In the genomic region with DNA sequence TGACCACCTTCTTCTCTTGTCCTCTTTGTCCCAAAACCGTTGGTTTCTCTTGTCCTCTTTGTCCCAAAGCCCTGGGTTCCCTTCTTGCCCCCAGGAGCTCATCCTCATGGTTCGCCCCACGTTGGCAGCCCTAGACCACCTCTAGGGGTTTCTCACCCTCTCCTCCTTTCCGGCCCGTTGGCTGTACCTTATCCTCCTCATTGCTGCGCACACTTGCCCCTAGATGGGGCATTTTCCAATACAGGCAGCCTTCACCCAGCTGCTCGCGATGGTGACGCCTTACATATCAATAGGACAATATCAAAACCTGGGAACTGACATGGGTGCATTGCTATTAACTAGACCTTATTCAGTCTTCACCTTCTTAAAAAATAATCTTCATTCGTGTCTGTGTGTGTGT, we compare ENCODE assay signal across 2 cellular contexts.
TF ChIP-seq lines count a peak whose summit lies in the region.

No MANE protein-coding gene starts in this region.

TF ChIP-seq in GM23338, 12 proteins besides CTCF, POLR2A, EP300 and RAD21:
- TF ChIP-seq, protein P1, sequence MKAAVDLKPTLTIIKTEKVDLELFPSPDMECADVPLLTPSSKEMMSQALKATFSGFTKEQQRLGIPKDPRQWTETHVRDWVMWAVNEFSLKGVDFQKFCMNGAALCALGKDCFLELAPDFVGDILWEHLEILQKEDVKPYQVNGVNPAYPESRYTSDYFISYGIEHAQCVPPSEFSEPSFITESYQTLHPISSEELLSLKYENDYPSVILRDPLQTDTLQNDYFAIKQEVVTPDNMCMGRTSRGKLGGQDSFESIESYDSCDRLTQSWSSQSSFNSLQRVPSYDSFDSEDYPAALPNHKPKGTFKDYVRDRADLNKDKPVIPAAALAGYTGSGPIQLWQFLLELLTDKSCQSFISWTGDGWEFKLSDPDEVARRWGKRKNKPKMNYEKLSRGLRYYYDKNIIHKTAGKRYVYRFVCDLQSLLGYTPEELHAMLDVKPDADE (IDR thresholded peaks at IDR 0.05) = no peak
- TF ChIP-seq, protein P2, sequence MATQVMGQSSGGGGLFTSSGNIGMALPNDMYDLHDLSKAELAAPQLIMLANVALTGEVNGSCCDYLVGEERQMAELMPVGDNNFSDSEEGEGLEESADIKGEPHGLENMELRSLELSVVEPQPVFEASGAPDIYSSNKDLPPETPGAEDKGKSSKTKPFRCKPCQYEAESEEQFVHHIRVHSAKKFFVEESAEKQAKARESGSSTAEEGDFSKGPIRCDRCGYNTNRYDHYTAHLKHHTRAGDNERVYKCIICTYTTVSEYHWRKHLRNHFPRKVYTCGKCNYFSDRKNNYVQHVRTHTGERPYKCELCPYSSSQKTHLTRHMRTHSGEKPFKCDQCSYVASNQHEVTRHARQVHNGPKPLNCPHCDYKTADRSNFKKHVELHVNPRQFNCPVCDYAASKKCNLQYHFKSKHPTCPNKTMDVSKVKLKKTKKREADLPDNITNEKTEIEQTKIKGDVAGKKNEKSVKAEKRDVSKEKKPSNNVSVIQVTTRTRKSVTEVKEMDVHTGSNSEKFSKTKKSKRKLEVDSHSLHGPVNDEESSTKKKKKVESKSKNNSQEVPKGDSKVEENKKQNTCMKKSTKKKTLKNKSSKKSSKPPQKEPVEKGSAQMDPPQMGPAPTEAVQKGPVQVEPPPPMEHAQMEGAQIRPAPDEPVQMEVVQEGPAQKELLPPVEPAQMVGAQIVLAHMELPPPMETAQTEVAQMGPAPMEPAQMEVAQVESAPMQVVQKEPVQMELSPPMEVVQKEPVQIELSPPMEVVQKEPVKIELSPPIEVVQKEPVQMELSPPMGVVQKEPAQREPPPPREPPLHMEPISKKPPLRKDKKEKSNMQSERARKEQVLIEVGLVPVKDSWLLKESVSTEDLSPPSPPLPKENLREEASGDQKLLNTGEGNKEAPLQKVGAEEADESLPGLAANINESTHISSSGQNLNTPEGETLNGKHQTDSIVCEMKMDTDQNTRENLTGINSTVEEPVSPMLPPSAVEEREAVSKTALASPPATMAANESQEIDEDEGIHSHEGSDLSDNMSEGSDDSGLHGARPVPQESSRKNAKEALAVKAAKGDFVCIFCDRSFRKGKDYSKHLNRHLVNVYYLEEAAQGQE (IDR thresholded peaks at IDR 0.05; ENCODE audit: unreplicated experiment) = no peak
- TF ChIP-seq, protein P3, sequence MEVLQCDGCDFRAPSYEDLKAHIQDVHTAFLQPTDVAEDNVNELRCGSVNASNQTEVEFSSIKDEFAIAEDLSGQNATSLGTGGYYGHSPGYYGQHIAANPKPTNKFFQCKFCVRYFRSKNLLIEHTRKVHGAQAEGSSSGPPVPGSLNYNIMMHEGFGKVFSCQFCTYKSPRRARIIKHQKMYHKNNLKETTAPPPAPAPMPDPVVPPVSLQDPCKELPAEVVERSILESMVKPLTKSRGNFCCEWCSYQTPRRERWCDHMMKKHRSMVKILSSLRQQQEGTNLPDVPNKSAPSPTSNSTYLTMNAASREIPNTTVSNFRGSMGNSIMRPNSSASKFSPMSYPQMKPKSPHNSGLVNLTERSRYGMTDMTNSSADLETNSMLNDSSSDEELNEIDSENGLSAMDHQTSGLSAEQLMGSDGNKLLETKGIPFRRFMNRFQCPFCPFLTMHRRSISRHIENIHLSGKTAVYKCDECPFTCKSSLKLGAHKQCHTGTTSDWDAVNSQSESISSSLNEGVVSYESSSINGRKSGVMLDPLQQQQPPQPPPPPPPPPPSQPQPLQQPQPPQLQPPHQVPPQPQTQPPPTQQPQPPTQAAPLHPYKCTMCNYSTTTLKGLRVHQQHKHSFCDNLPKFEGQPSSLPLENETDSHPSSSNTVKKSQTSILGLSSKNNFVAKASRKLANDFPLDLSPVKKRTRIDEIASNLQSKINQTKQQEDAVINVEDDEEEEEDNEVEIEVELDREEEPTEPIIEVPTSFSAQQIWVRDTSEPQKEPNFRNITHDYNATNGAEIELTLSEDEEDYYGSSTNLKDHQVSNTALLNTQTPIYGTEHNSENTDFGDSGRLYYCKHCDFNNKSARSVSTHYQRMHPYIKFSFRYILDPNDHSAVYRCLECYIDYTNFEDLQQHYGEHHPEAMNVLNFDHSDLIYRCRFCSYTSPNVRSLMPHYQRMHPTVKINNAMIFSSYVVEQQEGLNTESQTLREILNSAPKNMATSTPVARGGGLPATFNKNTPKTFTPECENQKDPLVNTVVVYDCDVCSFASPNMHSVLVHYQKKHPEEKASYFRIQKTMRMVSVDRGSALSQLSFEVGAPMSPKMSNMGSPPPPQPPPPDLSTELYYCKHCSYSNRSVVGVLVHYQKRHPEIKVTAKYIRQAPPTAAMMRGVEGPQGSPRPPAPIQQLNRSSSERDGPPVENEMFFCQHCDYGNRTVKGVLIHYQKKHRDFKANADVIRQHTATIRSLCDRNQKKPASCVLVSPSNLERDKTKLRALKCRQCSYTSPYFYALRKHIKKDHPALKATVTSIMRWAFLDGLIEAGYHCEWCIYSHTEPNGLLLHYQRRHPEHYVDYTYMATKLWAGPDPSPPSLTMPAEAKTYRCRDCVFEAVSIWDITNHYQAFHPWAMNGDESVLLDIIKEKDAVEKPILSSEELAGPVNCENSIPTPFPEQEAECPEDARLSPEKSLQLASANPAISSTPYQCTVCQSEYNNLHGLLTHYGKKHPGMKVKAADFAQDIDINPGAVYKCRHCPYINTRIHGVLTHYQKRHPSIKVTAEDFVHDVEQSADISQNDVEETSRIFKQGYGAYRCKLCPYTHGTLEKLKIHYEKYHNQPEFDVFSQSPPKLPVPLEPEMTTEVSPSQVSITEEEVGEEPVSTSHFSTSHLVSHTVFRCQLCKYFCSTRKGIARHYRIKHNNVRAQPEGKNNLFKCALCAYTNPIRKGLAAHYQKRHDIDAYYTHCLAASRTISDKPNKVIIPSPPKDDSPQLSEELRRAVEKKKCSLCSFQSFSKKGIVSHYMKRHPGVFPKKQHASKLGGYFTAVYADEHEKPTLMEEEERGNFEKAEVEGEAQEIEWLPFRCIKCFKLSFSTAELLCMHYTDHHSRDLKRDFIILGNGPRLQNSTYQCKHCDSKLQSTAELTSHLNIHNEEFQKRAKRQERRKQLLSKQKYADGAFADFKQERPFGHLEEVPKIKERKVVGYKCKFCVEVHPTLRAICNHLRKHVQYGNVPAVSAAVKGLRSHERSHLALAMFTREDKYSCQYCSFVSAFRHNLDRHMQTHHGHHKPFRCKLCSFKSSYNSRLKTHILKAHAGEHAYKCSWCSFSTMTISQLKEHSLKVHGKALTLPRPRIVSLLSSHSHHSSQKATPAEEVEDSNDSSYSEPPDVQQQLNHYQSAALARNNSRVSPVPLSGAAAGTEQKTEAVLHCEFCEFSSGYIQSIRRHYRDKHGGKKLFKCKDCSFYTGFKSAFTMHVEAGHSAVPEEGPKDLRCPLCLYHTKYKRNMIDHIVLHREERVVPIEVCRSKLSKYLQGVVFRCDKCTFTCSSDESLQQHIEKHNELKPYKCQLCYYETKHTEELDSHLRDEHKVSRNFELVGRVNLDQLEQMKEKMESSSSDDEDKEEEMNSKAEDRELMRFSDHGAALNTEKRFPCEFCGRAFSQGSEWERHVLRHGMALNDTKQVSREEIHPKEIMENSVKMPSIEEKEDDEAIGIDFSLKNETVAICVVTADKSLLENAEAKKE (CRISPR knock-in tag; IDR thresholded peaks at IDR 0.05) = no peak

TF ChIP-seq in K562, 482 proteins besides CTCF, POLR2A, EP300 and RAD21:
- TF ChIP-seq, protein P4, sequence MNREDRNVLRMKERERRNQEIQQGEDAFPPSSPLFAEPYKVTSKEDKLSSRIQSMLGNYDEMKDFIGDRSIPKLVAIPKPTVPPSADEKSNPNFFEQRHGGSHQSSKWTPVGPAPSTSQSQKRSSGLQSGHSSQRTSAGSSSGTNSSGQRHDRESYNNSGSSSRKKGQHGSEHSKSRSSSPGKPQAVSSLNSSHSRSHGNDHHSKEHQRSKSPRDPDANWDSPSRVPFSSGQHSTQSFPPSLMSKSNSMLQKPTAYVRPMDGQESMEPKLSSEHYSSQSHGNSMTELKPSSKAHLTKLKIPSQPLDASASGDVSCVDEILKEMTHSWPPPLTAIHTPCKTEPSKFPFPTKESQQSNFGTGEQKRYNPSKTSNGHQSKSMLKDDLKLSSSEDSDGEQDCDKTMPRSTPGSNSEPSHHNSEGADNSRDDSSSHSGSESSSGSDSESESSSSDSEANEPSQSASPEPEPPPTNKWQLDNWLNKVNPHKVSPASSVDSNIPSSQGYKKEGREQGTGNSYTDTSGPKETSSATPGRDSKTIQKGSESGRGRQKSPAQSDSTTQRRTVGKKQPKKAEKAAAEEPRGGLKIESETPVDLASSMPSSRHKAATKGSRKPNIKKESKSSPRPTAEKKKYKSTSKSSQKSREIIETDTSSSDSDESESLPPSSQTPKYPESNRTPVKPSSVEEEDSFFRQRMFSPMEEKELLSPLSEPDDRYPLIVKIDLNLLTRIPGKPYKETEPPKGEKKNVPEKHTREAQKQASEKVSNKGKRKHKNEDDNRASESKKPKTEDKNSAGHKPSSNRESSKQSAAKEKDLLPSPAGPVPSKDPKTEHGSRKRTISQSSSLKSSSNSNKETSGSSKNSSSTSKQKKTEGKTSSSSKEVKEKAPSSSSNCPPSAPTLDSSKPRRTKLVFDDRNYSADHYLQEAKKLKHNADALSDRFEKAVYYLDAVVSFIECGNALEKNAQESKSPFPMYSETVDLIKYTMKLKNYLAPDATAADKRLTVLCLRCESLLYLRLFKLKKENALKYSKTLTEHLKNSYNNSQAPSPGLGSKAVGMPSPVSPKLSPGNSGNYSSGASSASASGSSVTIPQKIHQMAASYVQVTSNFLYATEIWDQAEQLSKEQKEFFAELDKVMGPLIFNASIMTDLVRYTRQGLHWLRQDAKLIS (CRISPR knock-in tag; IDR thresholded peaks at IDR 0.05) = no peak
- TF ChIP-seq TCF7L2 (IDR thresholded peaks at IDR 0.05; ENCODE audit: low read depth, low read length) = no peak
- no peak for TF ChIP-seq ZNF696 (CRISPR knock-in tag; conservative IDR thresholded peaks at IDR 0.05)
- TF ChIP-seq, protein P5, sequence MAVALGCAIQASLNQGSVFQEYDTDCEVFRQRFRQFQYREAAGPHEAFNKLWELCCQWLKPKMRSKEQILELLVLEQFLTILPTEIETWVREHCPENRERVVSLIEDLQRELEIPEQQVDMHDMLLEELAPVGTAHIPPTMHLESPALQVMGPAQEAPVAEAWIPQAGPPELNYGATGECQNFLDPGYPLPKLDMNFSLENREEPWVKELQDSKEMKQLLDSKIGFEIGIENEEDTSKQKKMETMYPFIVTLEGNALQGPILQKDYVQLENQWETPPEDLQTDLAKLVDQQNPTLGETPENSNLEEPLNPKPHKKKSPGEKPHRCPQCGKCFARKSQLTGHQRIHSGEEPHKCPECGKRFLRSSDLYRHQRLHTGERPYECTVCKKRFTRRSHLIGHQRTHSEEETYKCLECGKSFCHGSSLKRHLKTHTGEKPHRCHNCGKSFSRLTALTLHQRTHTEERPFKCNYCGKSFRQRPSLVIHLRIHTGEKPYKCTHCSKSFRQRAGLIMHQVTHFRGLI (CRISPR knock-in tag; IDR thresholded peaks at IDR 0.05) = no peak
- TF ChIP-seq, protein P6, sequence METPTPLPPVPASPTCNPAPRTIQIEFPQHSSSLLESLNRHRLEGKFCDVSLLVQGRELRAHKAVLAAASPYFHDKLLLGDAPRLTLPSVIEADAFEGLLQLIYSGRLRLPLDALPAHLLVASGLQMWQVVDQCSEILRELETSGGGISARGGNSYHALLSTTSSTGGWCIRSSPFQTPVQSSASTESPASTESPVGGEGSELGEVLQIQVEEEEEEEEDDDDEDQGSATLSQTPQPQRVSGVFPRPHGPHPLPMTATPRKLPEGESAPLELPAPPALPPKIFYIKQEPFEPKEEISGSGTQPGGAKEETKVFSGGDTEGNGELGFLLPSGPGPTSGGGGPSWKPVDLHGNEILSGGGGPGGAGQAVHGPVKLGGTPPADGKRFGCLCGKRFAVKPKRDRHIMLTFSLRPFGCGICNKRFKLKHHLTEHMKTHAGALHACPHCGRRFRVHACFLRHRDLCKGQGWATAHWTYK (CRISPR knock-in tag; IDR thresholded peaks at IDR 0.05) = no peak
- TF ChIP-seq ETV5 (CRISPR knock-in tag; IDR thresholded peaks at IDR 0.05; ENCODE audit: low read depth) = no peak
- no peak for TF ChIP-seq ZNF75A (CRISPR knock-in tag; IDR thresholded peaks at IDR 0.05)
- TF ChIP-seq SIX5 (IDR thresholded peaks at IDR 0.05; ENCODE audit: borderline replicate concordance in 1 of 2, insufficient read depth in 1 of 2, low read depth in 1 of 2, low read length in 2 of 2) = no peak
- TF ChIP-seq PPARD (CRISPR knock-in tag; IDR thresholded peaks at IDR 0.05) = no peak
- TF ChIP-seq, protein P7, sequence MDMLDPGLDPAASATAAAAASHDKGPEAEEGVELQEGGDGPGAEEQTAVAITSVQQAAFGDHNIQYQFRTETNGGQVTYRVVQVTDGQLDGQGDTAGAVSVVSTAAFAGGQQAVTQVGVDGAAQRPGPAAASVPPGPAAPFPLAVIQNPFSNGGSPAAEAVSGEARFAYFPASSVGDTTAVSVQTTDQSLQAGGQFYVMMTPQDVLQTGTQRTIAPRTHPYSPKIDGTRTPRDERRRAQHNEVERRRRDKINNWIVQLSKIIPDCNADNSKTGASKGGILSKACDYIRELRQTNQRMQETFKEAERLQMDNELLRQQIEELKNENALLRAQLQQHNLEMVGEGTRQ (CRISPR knock-in tag; IDR thresholded peaks at IDR 0.05) = no peak
- no peak for TF ChIP-seq ZNF444 (CRISPR knock-in tag; IDR thresholded peaks at IDR 0.05)
- TF ChIP-seq U2AF1 (optimal IDR thresholded peaks at IDR 0.05; ENCODE audit: low read depth, low read length) = no peak
- no peak for TF ChIP-seq NFE2L1 (tag; IDR thresholded peaks at IDR 0.05; ENCODE audit: borderline replicate concordance, low read depth)
- no peak for TF ChIP-seq OTX1 (CRISPR knock-in tag; IDR thresholded peaks at IDR 0.05)
